18 cellular contexts compared by ENCODE assay signal in the genomic region with DNA sequence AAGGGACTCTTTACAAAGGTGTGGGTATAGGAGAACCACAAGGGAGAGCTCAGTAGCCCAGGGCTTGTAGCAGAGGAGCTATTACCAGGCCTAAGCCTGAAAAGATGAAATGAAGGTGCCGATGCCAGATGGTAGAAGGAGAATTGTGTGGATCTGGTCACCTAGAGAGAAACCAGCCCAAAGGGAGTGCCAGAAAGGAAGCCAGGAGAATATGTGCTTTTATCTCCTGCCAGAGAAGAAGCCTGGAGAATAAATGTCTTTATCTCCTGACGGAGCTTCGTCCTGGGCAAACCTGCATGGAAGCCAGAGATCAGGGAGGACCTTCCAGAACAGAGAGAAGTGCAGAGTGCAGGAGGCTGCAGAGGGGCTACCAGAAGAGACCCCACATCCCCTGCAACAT.
DNase-seq lines count a peak whose midpoint lies in the region; ATAC-seq and TF ChIP-seq lines count a peak whose summit lies in the region.
"Had no signal": no experiment of that assay in that cellular context is flagged by ENCODE, and none has a peak within 500 bp of the region (broad histone marks: within the 10 kb centered on the region; RNA-seq: fewer than 3 reads in every experiment).

No MANE protein-coding gene starts in this region.

- DNase-seq in T-helper 1 cell (no peak), mucosa of gallbladder (ENCODE audit: low spot score) (peak; percentile 4), WERI-Rb-1 (no peak), KBM-7 (no peak), LoVo (ENCODE audit: low spot score) (no peak), SIG-M5 treated with dmso at 0.1 percent for 504 hours (lab: John Stamatoyannopoulos, UW; ENCODE audit: unreplicated experiment) (no peak)
- DNase-seq: AML-193; Caco-2; CD8-positive, alpha-beta memory T cell; DND-41; GF-D8; GOT3 had no signal

- H3K4me3 Mint-ChIP-seq in T-helper 1 cell treated with Interleukin-12 subunit alpha and Interleukin-12 subunit beta and Interleukin-4 antibody, amounts not matched to agents 30 μg/mL and 1 μg/mL, for 36 hours: no peak overlapping the region
- H3K4me3 Mint-ChIP-seq: CD8-positive, alpha-beta memory T cell had no signal

- no peak overlapping the region for H3K27ac ChIP-seq in WERI-Rb-1
- H3K27ac ChIP-seq: 22Rv1, BLaER1 had no signal

- H3K9me3 Mint-ChIP-seq in T-helper 1 cell treated with Interleukin-12 subunit alpha and Interleukin-12 subunit beta and Interleukin-4 antibody, amounts not matched to agents 30 μg/mL and 1 μg/mL, for 36 hours: no peaks in the 10 kb centered on the region

- TF ChIP-seq CTCF in WERI-Rb-1 (IDR thresholded peaks at IDR 0.05; ENCODE audit: low read depth, low read length): no peak

- in situ Hi-C loops in KBM-7 (cut with MboI; ENCODE audit: low pct_unique_long_range_greater_than_20kb, low sequenced_read_pairs): no loop called here

- no peaks in the 10 kb centered on the region for H3K27me3 Mint-ChIP-seq in T-helper 1 cell treated with Interleukin-12 subunit alpha and Interleukin-12 subunit beta and Interleukin-4 antibody, amounts not matched to agents 30 μg/mL and 1 μg/mL, for 36 hours (ENCODE audit: low read depth)

- no peak overlapping the region for H3K4me3 ChIP-seq in WERI-Rb-1 (ENCODE audit: low read depth, low read length)
- H3K4me3 ChIP-seq: BLaER1, HAP-1 had no signal

- H3K4me1 Mint-ChIP-seq in T-helper 1 cell treated with Interleukin-12 subunit alpha and Interleukin-12 subunit beta and Interleukin-4 antibody, amounts not matched to agents 30 μg/mL and 1 μg/mL, for 36 hours (ENCODE audit: low read depth): no peaks in the 10 kb centered on the region
- H3K4me1 Mint-ChIP-seq: CD8-positive, alpha-beta memory T cell had no signal

- H3K27me3 ChIP-seq in WERI-Rb-1 (ENCODE audit: insufficient read depth, low read depth, severe bottlenecking): peaks cover 81% of the 10 kb centered on the region
- H3K27me3 ChIP-seq: BLaER1 had no signal

- no peaks in the 10 kb centered on the region for H3K36me3 ChIP-seq in WERI-Rb-1
- H3K36me3 ChIP-seq: BLaER1, HAP-1 had no signal

- peak overlapping the region; percentile 14 for H3K27ac Mint-ChIP-seq in T-helper 1 cell treated with Interleukin-12 subunit alpha and Interleukin-12 subunit beta and Interleukin-4 antibody, amounts not matched to agents 30 μg/mL and 1 μg/mL, for 36 hours

- no peaks in the 10 kb centered on the region for H3K36me3 Mint-ChIP-seq in T-helper 1 cell treated with Interleukin-12 subunit alpha and Interleukin-12 subunit beta and Interleukin-4 antibody, amounts not matched to agents 30 μg/mL and 1 μg/mL, for 36 hours (ENCODE audit: low read depth)
- H3K36me3 Mint-ChIP-seq: CD8-positive, alpha-beta memory T cell had no signal

- peak; percentile 9 for ATAC-seq in esophagus mucosa
- ATAC-seq: HepG2 had no signal

- H3K9me3 ChIP-seq in WERI-Rb-1 (ENCODE audit: severe bottlenecking): peaks cover 11% of the 10 kb centered on the region
- H3K9me3 ChIP-seq: BLaER1, Caco-2, HAP-1 had no signal
